In genomic region chr11:64246874-64247728, GRCh38 we compare ENCODE assay signal across 1 cellular context.
TF ChIP-seq lines count a peak whose summit lies in the region.

Gene PPP1R14B (minus strand): TSS chr11:64246943. CDS start chr11:64246673, 270 bp downstream.

TF ChIP-seq in HEK293, 187 proteins besides CTCF, POLR2A, EP300 and RAD21 (continued from another document):
- no peak for TF ChIP-seq ELK4 (IDR thresholded peaks at IDR 0.05; ENCODE audit: borderline replicate concordance, low read depth, low read length)
- no peak for TF ChIP-seq ZNF16 (tag by site-specific recombination; IDR thresholded peaks at IDR 0.05; ENCODE audit: low read depth)
- peak; percentile 6; the same call in 1 of the 2 replicates for TF ChIP-seq ZIC2 (tag by site-specific recombination; IDR thresholded peaks at IDR 0.05)
- TF ChIP-seq ZNF423 (tag by site-specific recombination; IDR thresholded peaks at IDR 0.05): no peak
- TF ChIP-seq ZNF501 (tag by site-specific recombination; IDR thresholded peaks at IDR 0.05): 0 out of 2 replicates have a peak, but pooled peaks have one; percentile 52
- peak; percentile 91 for TF ChIP-seq ZNF335 (tag by site-specific recombination; conservative IDR thresholded peaks at IDR 0.05)
- TF ChIP-seq ZNF394 (tag by site-specific recombination; IDR thresholded peaks at IDR 0.05; ENCODE audit: borderline replicate concordance): 0 out of 2 replicates have a peak, but pooled peaks have one; percentile 2
- no peak for TF ChIP-seq ZNF529 (tag by site-specific recombination; IDR thresholded peaks at IDR 0.05; ENCODE audit: insufficient replicate concordance)
- TF ChIP-seq ZNF133 (tag by site-specific recombination; IDR thresholded peaks at IDR 0.05): no peak
- TF ChIP-seq ZNF148 (tag by site-specific recombination; IDR thresholded peaks at IDR 0.05; ENCODE audit: borderline replicate concordance): no peak
- no peak for TF ChIP-seq ZNF18 (tag by site-specific recombination; IDR thresholded peaks at IDR 0.05)
- peak; percentile 44; the same call in 1 of the 2 replicates for TF ChIP-seq WT1 (tag by site-specific recombination; IDR thresholded peaks at IDR 0.05)
- no peak for TF ChIP-seq ZEB2 (tag by site-specific recombination; IDR thresholded peaks at IDR 0.05)
- peak; percentile 53; the same call in 1 of the 2 replicates for TF ChIP-seq ZNF449 (tag by site-specific recombination; IDR thresholded peaks at IDR 0.05)
- TF ChIP-seq SCRT2 (tag by site-specific recombination; IDR thresholded peaks at IDR 0.05): no peak
- peak; percentile 91 for TF ChIP-seq ZBTB11 (tag by site-specific recombination; conservative IDR thresholded peaks at IDR 0.05; ENCODE audit: low read depth)
- 0 out of 2 replicates have a peak, but pooled peaks have one; percentile 14 for TF ChIP-seq KLF16 (tag by site-specific recombination; IDR thresholded peaks at IDR 0.05)
- TF ChIP-seq MZF1 (tag by site-specific recombination; IDR thresholded peaks at IDR 0.05; ENCODE audit: borderline replicate concordance): no peak
- TF ChIP-seq ZNF830 (tag by site-specific recombination; IDR thresholded peaks at IDR 0.05; ENCODE audit: low read depth): no peak
- peak; percentile 82 for TF ChIP-seq KLF10 (tag by site-specific recombination; IDR thresholded peaks at IDR 0.05)
- no peak; the same call in 1 of the 2 replicates for TF ChIP-seq ZFP69B (tag by site-specific recombination; IDR thresholded peaks at IDR 0.05)
- no peak for TF ChIP-seq ZNF521 (tag by site-specific recombination; IDR thresholded peaks at IDR 0.05)
- TF ChIP-seq ZBTB20 (tag by site-specific recombination; IDR thresholded peaks at IDR 0.05): peak; percentile 77
- peak; percentile 88 for TF ChIP-seq PATZ1 (tag by site-specific recombination; IDR thresholded peaks at IDR 0.05)
- no peak for TF ChIP-seq ZNF174 (tag by site-specific recombination; IDR thresholded peaks at IDR 0.05)
- TF ChIP-seq ZNF426 (tag by site-specific recombination; IDR thresholded peaks at IDR 0.05): no peak
- TF ChIP-seq EGR2 (tag by site-specific recombination; IDR thresholded peaks at IDR 0.05; ENCODE audit: low read depth): peak; percentile 44; the same call in 1 of the 2 replicates
- no peak for TF ChIP-seq RBAK (tag by site-specific recombination; IDR thresholded peaks at IDR 0.05)
- peak; percentile 84 for TF ChIP-seq PRDM10 (tag by site-specific recombination; IDR thresholded peaks at IDR 0.05)
- peak; percentile 93 for TF ChIP-seq ZBTB48 (tag by site-specific recombination; IDR thresholded peaks at IDR 0.05)
- peak; percentile 68; the same call in 1 of the 2 replicates for TF ChIP-seq KLF7 (tag by site-specific recombination; IDR thresholded peaks at IDR 0.05; ENCODE audit: borderline replicate concordance)
